13 cellular contexts compared by ENCODE assay signal in the genomic region with DNA sequence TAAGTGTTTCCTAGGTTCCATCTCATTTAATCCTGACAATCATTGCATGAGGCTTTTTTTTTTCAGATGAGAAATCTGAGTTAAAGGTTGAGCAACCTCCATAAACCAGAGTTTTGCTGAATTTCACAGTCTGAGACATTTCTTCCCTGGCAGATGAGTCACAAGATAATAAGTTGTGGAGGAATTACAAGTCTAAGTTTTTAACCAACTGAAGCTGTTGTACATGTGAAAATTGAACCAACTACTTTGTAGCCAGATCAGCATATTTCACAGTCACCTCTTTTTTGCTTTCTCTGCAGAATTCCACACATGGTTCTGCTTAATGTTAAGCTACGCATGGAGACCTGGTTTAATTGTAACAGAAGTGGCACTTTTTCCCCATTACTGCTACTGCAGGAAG.
A peak's percentile ranks its signal among the peaks of the same experiment; 100 is the strongest.
DNase-seq lines count a peak whose midpoint lies in the region; ATAC-seq and TF ChIP-seq lines count a peak whose summit lies in the region.
"Had no signal": no experiment of that assay in that cellular context is flagged by ENCODE, and none has a peak within 500 bp of the region (broad histone marks: within the 10 kb centered on the region; RNA-seq: fewer than 3 reads in every experiment).

No MANE protein-coding gene starts in this region.

- H3K4me1 ChIP-seq in vagina, result no peaks in the 10 kb centered on the region
- H3K4me1 ChIP-seq: SJSA1 had no signal

- intact Hi-C loops in vagina (cut with DNase I), result no loop called here

- H3K4me3 ChIP-seq in brain microvascular endothelial cell (ENCODE audit: low read depth, low read length), result no peak overlapping the region
- H3K4me3 ChIP-seq in vagina, result no peak overlapping the region
- H3K4me3 ChIP-seq: SJSA1 had no signal

- no peaks in the 10 kb centered on the region for H3K27me3 ChIP-seq in brain microvascular endothelial cell (replicated peaks)
- H3K27me3 ChIP-seq in vagina, result no peaks in the 10 kb centered on the region

- in situ Hi-C loops in ACHN (cut with HindIII; ENCODE audit: low pct_ligation_motif_present, low pct_unique_long_range_greater_than_20kb, low sequenced_read_pairs) (no loop called here), brain microvascular endothelial cell (cut with HindIII; ENCODE audit: low pct_ligation_motif_present, low sequenced_read_pairs) (no loop called here)

- no peak for TF ChIP-seq POLR2A in vagina (IDR thresholded peaks at IDR 0.05)

- H3K36me3 ChIP-seq in brain microvascular endothelial cell (replicated peaks) (no peaks in the 10 kb centered on the region), vagina (no peaks in the 10 kb centered on the region)
- H3K36me3 ChIP-seq: SJSA1 had no signal

- DNase-seq in ACHN, result peak; percentile 97
- peak; percentile 68 for DNase-seq in HT1080 (ENCODE audit: low read depth)
- DNase-seq in brain microvascular endothelial cell, result peak; percentile 65
- DNase-seq in kidney tubule cell (ENCODE audit: low spot score), result peak; percentile 95
- no peak for DNase-seq in vagina (ENCODE audit: extremely low spot score in 2 of 2)
- DNase-seq in activated CD8-positive, alpha-beta memory T cell treated with anti-CD3 and anti-CD28 coated beads for 24 hours, result no peak
- DNase-seq: activated CD4-positive, CD25-positive, alpha-beta regulatory T cell treated with anti-CD3 and anti-CD28 coated beads, Interleukin-2, amount 50 U/mL, for 72 hours; C1 segment of cervical spinal cord; glutamatergic neuron; H7 had no signal

- TF ChIP-seq CTCF in brain microvascular endothelial cell (IDR thresholded peaks at IDR 0.05; ENCODE audit: low read depth, low read length, missing control alignments) (no peak), vagina (IDR thresholded peaks at IDR 0.05) (no peak)

- H3K27ac ChIP-seq in brain microvascular endothelial cell, result peak overlapping the region; percentile 30
- no peak overlapping the region for H3K27ac ChIP-seq in vagina
- H3K27ac ChIP-seq: SJSA1 had no signal

- no peak for ATAC-seq in GM18907 (IDR thresholded peaks at IDR 0.05; ENCODE audit: unreplicated experiment)
- ATAC-seq in HG02885 (IDR thresholded peaks at IDR 0.05; ENCODE audit: poor library complexity, unreplicated experiment), result no peak

- no peaks in the 10 kb centered on the region for H3K9me3 ChIP-seq in vagina
- H3K9me3 ChIP-seq: SJSA1 had no signal

Comparison
In these comparisons a context has a peak if more than half of its experiments do, and no peak if none do; other contexts are left out.
1. DNase-seq: peak in ACHN (single experiment), HT1080 (single experiment), brain microvascular endothelial cell (single experiment) and kidney tubule cell (single experiment); none in vagina (0 of 2) and activated CD8-positive, alpha-beta memory T cell treated with anti-CD3 and anti-CD28 coated beads for 24 hours (single experiment).